ENCODE assay signal across 8 cellular contexts in the genomic region with DNA sequence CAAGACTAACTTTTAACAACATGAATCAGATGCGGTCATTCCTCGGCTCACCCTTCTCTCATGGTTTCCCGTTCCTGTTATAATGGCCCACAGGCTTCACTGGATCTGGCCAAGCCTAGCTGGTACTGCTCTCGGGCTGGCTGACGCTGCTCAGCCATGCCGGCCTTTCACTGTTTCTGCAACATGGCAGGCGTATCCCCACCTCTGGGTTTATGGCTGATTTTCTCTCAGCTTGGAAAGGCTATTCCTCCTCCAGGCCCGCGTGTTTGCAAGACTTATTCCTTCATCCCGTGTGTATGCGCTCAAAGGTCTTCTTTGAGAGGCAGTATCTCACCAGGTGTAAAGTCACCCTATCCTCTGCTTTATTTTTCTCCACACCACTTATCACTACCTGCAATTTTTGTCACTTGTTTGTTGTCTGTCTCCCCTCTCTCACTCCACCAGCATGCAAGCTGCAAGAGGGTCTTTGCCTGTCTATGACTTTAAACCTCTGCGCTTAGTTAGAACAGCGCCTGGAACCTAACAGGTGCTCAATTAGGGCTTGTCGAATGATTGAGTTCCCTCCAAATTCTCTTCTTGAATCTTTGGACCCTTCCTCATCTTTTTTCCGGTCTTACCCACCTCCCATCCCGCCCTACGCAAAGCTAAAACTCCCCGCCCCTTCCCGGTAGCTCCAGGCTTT. TPM values are rescaled to one million over a fixed set of nuclear protein-coding genes. Genes with fewer than 3 reads are reported as not detected.
DNase-seq lines count a peak whose midpoint lies in the region; ATAC-seq and TF ChIP-seq lines count a peak whose summit lies in the region.

No MANE protein-coding gene starts in this region.

- H3K27me3 Mint-ChIP-seq in effector memory CD8-positive, alpha-beta T cell = no peaks in the 10 kb centered on the region

- no peaks in the 10 kb centered on the region for H3K9me3 Mint-ChIP-seq in effector memory CD8-positive, alpha-beta T cell

- peak overlapping the region; percentile 98 for H2AFZ ChIP-seq in neuronal stem cell (ENCODE audit: low read length)

- no peak overlapping the region for H3K18ac ChIP-seq in neuronal stem cell (ENCODE audit: low read length)

- H3K4me2 ChIP-seq in neuronal stem cell (ENCODE audit: insufficient read depth, low read length, poor library complexity, severe bottlenecking) = peak overlapping the region; percentile 39

- in situ Hi-C loops in ACHN (cut with HindIII; ENCODE audit: low pct_ligation_motif_present, low pct_unique_long_range_greater_than_20kb, low sequenced_read_pairs) = no loop called here

- H3K14ac ChIP-seq in neuronal stem cell (ENCODE audit: low read length) = no peak overlapping the region

- peak overlapping the region; percentile 84 to 93 for H3K27ac Mint-ChIP-seq in effector memory CD8-positive, alpha-beta T cell

- peaks cover 2% of the 10 kb centered on the region for H3K79me1 ChIP-seq in neuronal stem cell (ENCODE audit: low read depth, low read length)

- no peak overlapping the region for H4K8ac ChIP-seq in neuronal stem cell (ENCODE audit: low read depth, low read length)

- DNase-seq in AG10803 (ENCODE audit: low read depth) (no peak), NCI-H69 (lab: John Stamatoyannopoulos, UW) (peak; percentile 24), neuronal stem cell (ENCODE audit: low spot score) (no peak), ACHN (no peak), DMS114 treated with DMSO at 0.1 percent for 48 hours (lab: John Stamatoyannopoulos, UW; ENCODE audit: unreplicated experiment) (no peak)
- DNase-seq in effector memory CD8-positive, alpha-beta T cell = no peak

- no CpG with 5 or more reads among the region's 19 CpGs for WGBS in neuronal stem cell (ENCODE audit: extremely low coverage in 2 of 2, insufficient read length in 2 of 2, insufficient replicate concordance in 1 of 2), 2 donors

- no peaks in the 10 kb centered on the region for H3K9me3 ChIP-seq in neuronal stem cell (replicated peaks in 1 of 2; ENCODE audit: control insufficient read depth in 2 of 2, insufficient read depth in 1 of 2, low read depth in 1 of 2, low read length in 2 of 2)

- no peak overlapping the region for H3K4ac ChIP-seq in neuronal stem cell (ENCODE audit: low read length)

- H3K23ac ChIP-seq in neuronal stem cell (ENCODE audit: low read depth, low read length, poor library complexity) = no peak overlapping the region

- no peak overlapping the region for H2BK120ac ChIP-seq in neuronal stem cell (ENCODE audit: low read depth, low read length)

- no peak overlapping the region for H2AK5ac ChIP-seq in neuronal stem cell (ENCODE audit: low read depth, low read length)

- H3K4me3 ChIP-seq in AG10803 (ENCODE audit: low read length) (peak overlapping the region; percentile 60), neuronal stem cell (ENCODE audit: low read length in 2 of 2) (peak overlapping the region; percentile 63 to 82)

- no peak overlapping the region for H3K27ac ChIP-seq in neuronal stem cell (replicated peaks; ENCODE audit: low read length)

- peaks cover 12% of the 10 kb centered on the region for H3K36me3 Mint-ChIP-seq in effector memory CD8-positive, alpha-beta T cell (ENCODE audit: insufficient read depth)

- H4K91ac ChIP-seq in neuronal stem cell (ENCODE audit: low read depth, low read length, poor library complexity) = no peak overlapping the region

- peaks cover 0 to 4% of the 10 kb centered on the region in 2 donors for H3K36me3 ChIP-seq in neuronal stem cell (replicated peaks in 1 of 2; ENCODE audit: control insufficient read depth in 2 of 2, insufficient read depth in 2 of 2, low read length in 2 of 2)

- no peak for TF ChIP-seq CTCF in AG10803 (conservative IDR thresholded peaks at IDR 0.05; ENCODE audit: low read length)

- no peak overlapping the region for H2BK5ac ChIP-seq in neuronal stem cell (ENCODE audit: low read length)

- H2BK15ac ChIP-seq in neuronal stem cell (ENCODE audit: low read length) = no peak overlapping the region

- no peaks in the 10 kb centered on the region for H3K27me3 ChIP-seq in neuronal stem cell (ENCODE audit: control insufficient read depth in 3 of 3, insufficient read depth in 3 of 3, low read depth in 1 of 3, low read length in 3 of 3)

- H3K4me1 Mint-ChIP-seq in effector memory CD8-positive, alpha-beta T cell (ENCODE audit: low read depth in 2 of 2) = peaks cover 57 to 72% of the 10 kb centered on the region in 2 donors

- ATAC-seq in GM21447 (IDR thresholded peaks at IDR 0.05; ENCODE audit: unreplicated experiment) (peak; percentile 2), HG03378 (IDR thresholded peaks at IDR 0.05; ENCODE audit: unreplicated experiment) (no peak)
- ATAC-seq in effector memory CD8-positive, alpha-beta T cell (replicated peaks) = peak; percentile 1

- peak overlapping the region; percentile 87 to 96 for H3K4me3 Mint-ChIP-seq in effector memory CD8-positive, alpha-beta T cell

- no peak overlapping the region for H2BK12ac ChIP-seq in neuronal stem cell (ENCODE audit: low read length)

- no peak overlapping the region for H3K9ac ChIP-seq in neuronal stem cell (ENCODE audit: low read depth, low read length, poor library complexity)

- H3K4me1 ChIP-seq in neuronal stem cell (ENCODE audit: control insufficient read depth in 2 of 2, insufficient read depth in 1 of 2, low read depth in 1 of 2, low read length in 2 of 2) = peaks cover 6% of the 10 kb centered on the region in 2 donors

RNA-seq across cellular contexts. Expression of a gene that starts 0.5 kb away (rescaled TPM):
- polyA plus RNA-seq in neuronal stem cell (2013, experiment 1 of 2) = 39.5 TPM
- 39.3 TPM for polyA plus RNA-seq in neuronal stem cell (2013, experiment 2 of 2)
